9 cellular contexts compared by ENCODE assay signal in the genomic region with DNA sequence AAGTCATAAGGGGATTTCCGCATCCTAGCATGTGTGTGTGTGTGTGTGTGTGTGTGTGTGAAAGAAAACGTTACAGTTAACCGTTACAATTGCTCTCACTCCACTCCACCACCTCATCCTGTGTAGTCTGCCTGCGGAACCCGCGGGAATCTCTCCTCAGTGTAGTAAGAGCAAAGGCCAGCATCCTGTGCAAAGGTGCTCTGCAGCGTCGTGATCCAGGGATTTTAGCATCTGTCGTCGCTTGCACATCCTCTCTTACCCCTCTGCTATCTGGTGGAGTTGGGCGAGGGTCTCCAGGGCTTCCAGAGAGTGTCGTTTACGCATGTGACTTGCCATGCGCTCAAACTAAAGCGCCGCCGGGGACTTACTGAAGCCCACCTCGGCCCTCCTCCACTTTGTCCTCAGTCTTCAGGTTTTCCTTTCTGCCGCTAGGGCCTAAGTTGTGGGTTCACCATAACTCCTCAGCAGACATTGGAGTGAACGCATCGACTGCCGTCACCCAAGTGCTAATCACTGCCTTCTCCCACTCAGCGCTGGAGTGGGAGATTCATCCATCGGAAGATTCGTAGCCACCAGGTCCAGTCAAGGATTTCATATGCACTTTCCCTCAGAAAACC. TPM values are rescaled to one million over a fixed set of nuclear protein-coding genes. Genes with fewer than 3 reads are reported as not detected.
DNase-seq lines count a peak whose midpoint lies in the region; ATAC-seq and TF ChIP-seq lines count a peak whose summit lies in the region.
"Had no signal": no experiment of that assay in that cellular context is flagged by ENCODE, and none has a peak within 500 bp of the region (broad histone marks: within the 10 kb centered on the region; RNA-seq: fewer than 3 reads in every experiment).

No MANE protein-coding gene starts in this region.

- H3K27me3 ChIP-seq in endodermal cell (ENCODE audit: control insufficient read depth, insufficient read depth, low read length, poor library complexity, severe bottlenecking) = peaks cover 90% of the 10 kb centered on the region

- peak overlapping the region; percentile 67 for H3K4me2 ChIP-seq in OCI-LY7 (ENCODE audit: low read length)

- H3K9me2 ChIP-seq in OCI-LY7 (ENCODE audit: insufficient read depth, low read length) = no peaks in the 10 kb centered on the region

- H3K36me3 ChIP-seq in OCI-LY7 (ENCODE audit: insufficient read depth, low read length) (no peaks in the 10 kb centered on the region), endodermal cell (ENCODE audit: control insufficient read depth, insufficient read depth, low read length) (peaks cover 11% of the 10 kb centered on the region)

- TF ChIP-seq CTCF in GM12864 (IDR thresholded peaks at IDR 0.05; ENCODE audit: low read depth, low read length, missing control alignments) (peak; percentile 5), OCI-LY7 (conservative IDR thresholded peaks at IDR 0.05; ENCODE audit: low read length) (peak; percentile 29; the same call in 1 of the 2 replicates), endodermal cell (conservative IDR thresholded peaks at IDR 0.05) (peak; percentile 61)

- peak overlapping the region; percentile 54 for H3K4me3 Mint-ChIP-seq in endodermal cell
- peak overlapping the region; percentile 37 for H3K4me3 Mint-ChIP-seq in natural killer cell treated with Interleukin-12 subunit alpha and Interleukin-12 subunit beta and Interleukin-15 and Interleukin-18, amount 100 ng/mL, for 72 hours

- peaks cover 24% of the 10 kb centered on the region; the same call in 1 of the 2 replicates for H4K20me1 ChIP-seq in OCI-LY7 (ENCODE audit: insufficient read depth, low read length)

- peaks cover 2% of the 10 kb centered on the region for H3K36me3 Mint-ChIP-seq in endodermal cell (ENCODE audit: low read depth)
- peaks cover 8% of the 10 kb centered on the region for H3K36me3 Mint-ChIP-seq in natural killer cell treated with Interleukin-12 subunit alpha and Interleukin-12 subunit beta and Interleukin-15 and Interleukin-18, amount 100 ng/mL, for 72 hours

- H3K27ac ChIP-seq in OCI-LY7 (ENCODE audit: low read depth, low read length, poor library complexity, severe bottlenecking) (no peak overlapping the region), endodermal cell (ENCODE audit: low read depth, low read length) (no peak overlapping the region)

- intact Hi-C loops in OCI-LY7 (cut with micrococcal nuclease; ENCODE audit: unreplicated experiment) = no loop called here

- no peak overlapping the region for H3K4me3 ChIP-seq in GM12864 (ENCODE audit: low read depth, low read length)
- peak overlapping the region; percentile 50 for H3K4me3 ChIP-seq in OCI-LY7 (ENCODE audit: low read depth, low read length, poor library complexity, severe bottlenecking)
- H3K4me3 ChIP-seq in endodermal cell (ENCODE audit: low read length) = peak overlapping the region; percentile 78

- H3K27me3 Mint-ChIP-seq in endodermal cell (ENCODE audit: insufficient read depth) = peaks cover 87% of the 10 kb centered on the region
- peaks cover 37 to 54% of the 10 kb centered on the region in 2 donors for H3K27me3 Mint-ChIP-seq in natural killer cell treated with Interleukin-12 subunit alpha and Interleukin-12 subunit beta and Interleukin-15 and Interleukin-18, amount 100 ng/mL, for 72 hours

- H3K9me3 ChIP-seq in OCI-LY7 (ENCODE audit: low read length) (no peaks in the 10 kb centered on the region), endodermal cell (ENCODE audit: control insufficient read depth, low read length) (no peaks in the 10 kb centered on the region)

- no peak for ATAC-seq in natural killer cell treated with Interleukin-12 subunit alpha and Interleukin-12 subunit beta and Interleukin-15 and Interleukin-18, amount 100 ng/mL, for 72 hours
- ATAC-seq in HG02885 (IDR thresholded peaks at IDR 0.05; ENCODE audit: poor library complexity, unreplicated experiment) (no peak), GM19397 (IDR thresholded peaks at IDR 0.05; ENCODE audit: unreplicated experiment) (no peak), HG03097 (IDR thresholded peaks at IDR 0.05; ENCODE audit: low FRiP score, unreplicated experiment) (no peak)

- H2AFZ ChIP-seq in OCI-LY7 (ENCODE audit: low read length) = no peak overlapping the region

- DNase-seq in GM12864 (ENCODE audit: low read depth) = no peak
- DNase-seq in OCI-LY7 (ENCODE audit: low spot score) = peak; percentile 47
- peak; percentile 79 for DNase-seq in endodermal cell
- DNase-seq in natural killer cell treated with Interleukin-12 subunit alpha and Interleukin-12 subunit beta and Interleukin-15 and Interleukin-18, amount 100 ng/mL, for 72 hours (ENCODE audit: low spot score) = no peak
- DNase-seq in UCSD-AML1 (lab: John Stamatoyannopoulos, UW; ENCODE audit: unreplicated experiment) = no peak

- H3K79me2 ChIP-seq in OCI-LY7 (ENCODE audit: insufficient read depth, low read depth, low read length) = peaks cover 68% of the 10 kb centered on the region

- H3K4me1 ChIP-seq in OCI-LY7 (ENCODE audit: insufficient read depth, low read length, poor library complexity, severe bottlenecking) (peaks cover 57% of the 10 kb centered on the region), endodermal cell (ENCODE audit: control insufficient read depth, insufficient read depth, low read length) (no peaks in the 10 kb centered on the region)

- CTCF ChIA-PET in OCI-LY7 (lab: Charles Lee; ENCODE audit: unreplicated experiment) = no interaction called here

- no TSS peak for BruUV-seq in OCI-LY7 (replicated peaks; lab: Mats Ljungman, UMichigan)

- no peak overlapping the region for H3K9ac ChIP-seq in endodermal cell (ENCODE audit: extremely low read depth, low read length, poor library complexity, severe bottlenecking)

- peak overlapping the region; percentile 42 for H3K27ac Mint-ChIP-seq in endodermal cell
- no peak overlapping the region for H3K27ac Mint-ChIP-seq in natural killer cell treated with Interleukin-12 subunit alpha and Interleukin-12 subunit beta and Interleukin-15 and Interleukin-18, amount 100 ng/mL, for 72 hours

- 4 to 7% methylated on average over 9 to 24 of the region's 25 CpGs for WGBS in endodermal cell (ENCODE audit: insufficient coverage in 1 of 2, insufficient read length in 1 of 2), 2 experiments

- POLR2A ChIA-PET in OCI-LY7 (lab: Charles Lee) = no interaction called here

- H3K9me3 Mint-ChIP-seq in endodermal cell = no peaks in the 10 kb centered on the region
- H3K9me3 Mint-ChIP-seq in natural killer cell treated with Interleukin-12 subunit alpha and Interleukin-12 subunit beta and Interleukin-15 and Interleukin-18, amount 100 ng/mL, for 72 hours = no peaks in the 10 kb centered on the region

- peaks cover 16% of the 10 kb centered on the region for H3K4me1 Mint-ChIP-seq in endodermal cell
- peaks cover 18% of the 10 kb centered on the region in 2 donors for H3K4me1 Mint-ChIP-seq in natural killer cell treated with Interleukin-12 subunit alpha and Interleukin-12 subunit beta and Interleukin-15 and Interleukin-18, amount 100 ng/mL, for 72 hours (ENCODE audit: low read depth in 2 of 2)

RNA-seq across cellular contexts. Expression of a gene that starts 3.9 kb away (rescaled TPM):
- 2.0 TPM in 2 replicates for total RNA-seq in OCI-LY7 (2014; rRNA removed; shearing (Covaris generic))
- total RNA-seq in OCI-LY7 (2022) (3.7 and 4.7 TPM in 2 replicates), endodermal cell (10 to 100 TPM in 1 of 2 donors, 1 to 10 TPM in 1; 4.5 to 11.4 TPM)
- 2.3 TPM for polyA plus RNA-seq in endodermal cell (2013, experiment 1 of 2)
- 4.1 TPM for polyA plus RNA-seq in endodermal cell (2013, experiment 2 of 2)
- 1 to 10 TPM; 1.6 to 5.0 TPM for total RNA-seq in natural killer cell treated with Interleukin-12 subunit alpha and Interleukin-12 subunit beta and Interleukin-15 and Interleukin-18, amount 100 ng/mL, for 72 hours
- total RNA-seq: Daoy had no signal

RNA-seq across cellular contexts. Expression of a gene that starts 10.6 kb away (rescaled TPM):
- total RNA-seq in OCI-LY7 (2014; rRNA removed; shearing (Covaris generic)) = 20.2 and 24.3 TPM in 2 replicates
- total RNA-seq in OCI-LY7 (2022) (19.4 and 20.4 TPM in 2 replicates), endodermal cell (not detected)
- 0.61 TPM for polyA plus RNA-seq in endodermal cell (2013, experiment 1 of 2)
- polyA plus RNA-seq in endodermal cell (2013, experiment 2 of 2) = 0.37 TPM
- 1 to 10 TPM; 2.0 to 2.4 TPM for total RNA-seq in natural killer cell treated with Interleukin-12 subunit alpha and Interleukin-12 subunit beta and Interleukin-15 and Interleukin-18, amount 100 ng/mL, for 72 hours
- total RNA-seq: Daoy had no signal

RNA-seq across cellular contexts. Expression of a gene that starts 11.0 kb away (rescaled TPM):
- total RNA-seq in OCI-LY7 (2014; rRNA removed; shearing (Covaris generic)) = 216 TPM in 2 replicates
- total RNA-seq in OCI-LY7 (2022) (145 and 148 TPM in 2 replicates), endodermal cell (1 to 10 TPM; 1.9 to 6.7 TPM)
- polyA plus RNA-seq in endodermal cell (2013, experiment 1 of 2) = 2.1 TPM
- 3.9 TPM for polyA plus RNA-seq in endodermal cell (2013, experiment 2 of 2)
- 10 to 100 TPM in 1 of 2 donors, 1 to 10 TPM in 1; 3.9 to 15.7 TPM for total RNA-seq in natural killer cell treated with Interleukin-12 subunit alpha and Interleukin-12 subunit beta and Interleukin-15 and Interleukin-18, amount 100 ng/mL, for 72 hours
- total RNA-seq: Daoy had no signal

Comparison
In these comparisons a context has a peak if more than half of its experiments do, and no peak if none do; other contexts are left out.
1. DNase-seq: peak in OCI-LY7 (single experiment) and endodermal cell (single experiment); none in GM12864 (single experiment), natural killer cell treated with Interleukin-12 subunit alpha and Interleukin-12 subunit beta and Interleukin-15 and Interleukin-18, amount 100 ng/mL, for 72 hours (single experiment) and UCSD-AML1 (single experiment).
2. CTCF ChIP-seq: peak in every context shown above with its lines; median percentile 61 in endodermal cell; 29 in OCI-LY7; 5 in GM12864.
3. RNA of a gene that starts 10.6 kb away (total RNA-seq): 19.4 to 24.3 TPM in OCI-LY7; 2.0 to 2.4 TPM in natural killer cell treated with Interleukin-12 subunit alpha and Interleukin-12 subunit beta and Interleukin-15 and Interleukin-18, amount 100 ng/mL, for 72 hours and not detected in endodermal cell; every median in the first group is over 4 times any median in the second.
4. RNA of a gene that starts 11.0 kb away (total RNA-seq): 145 to 216 TPM in OCI-LY7; 3.9 to 15.7 TPM in natural killer cell treated with Interleukin-12 subunit alpha and Interleukin-12 subunit beta and Interleukin-15 and Interleukin-18, amount 100 ng/mL, for 72 hours and 1.9 to 6.7 TPM in endodermal cell; every median in the first group is over 4 times any median in the second.